In genomic region chr11:64339319-64339718, GRCh38 we compare ENCODE assay signal across 1 cellular context.
TF ChIP-seq lines count a peak whose summit lies in the region.

No MANE protein-coding gene starts in this region.

TF ChIP-seq in H1, 55 proteins besides CTCF, POLR2A, EP300 and RAD21:
- TF ChIP-seq SP1 (IDR thresholded peaks at IDR 0.05; ENCODE audit: low read depth, low read length) (no peak), HDAC2 (IDR thresholded peaks at IDR 0.05; ENCODE audit: borderline replicate concordance in 1 of 2, low read depth in 2 of 2, low read length in 2 of 2) (no peak), JUN (IDR thresholded peaks at IDR 0.05; ENCODE audit: low read depth, low read length) (no peak), SP4 (IDR thresholded peaks at IDR 0.05; ENCODE audit: low read length) (no peak), HDAC6 (IDR thresholded peaks at IDR 0.05; ENCODE audit: low read depth, low read length) (no peak)
